8 cellular contexts compared by ENCODE assay signal in the genomic region with DNA sequence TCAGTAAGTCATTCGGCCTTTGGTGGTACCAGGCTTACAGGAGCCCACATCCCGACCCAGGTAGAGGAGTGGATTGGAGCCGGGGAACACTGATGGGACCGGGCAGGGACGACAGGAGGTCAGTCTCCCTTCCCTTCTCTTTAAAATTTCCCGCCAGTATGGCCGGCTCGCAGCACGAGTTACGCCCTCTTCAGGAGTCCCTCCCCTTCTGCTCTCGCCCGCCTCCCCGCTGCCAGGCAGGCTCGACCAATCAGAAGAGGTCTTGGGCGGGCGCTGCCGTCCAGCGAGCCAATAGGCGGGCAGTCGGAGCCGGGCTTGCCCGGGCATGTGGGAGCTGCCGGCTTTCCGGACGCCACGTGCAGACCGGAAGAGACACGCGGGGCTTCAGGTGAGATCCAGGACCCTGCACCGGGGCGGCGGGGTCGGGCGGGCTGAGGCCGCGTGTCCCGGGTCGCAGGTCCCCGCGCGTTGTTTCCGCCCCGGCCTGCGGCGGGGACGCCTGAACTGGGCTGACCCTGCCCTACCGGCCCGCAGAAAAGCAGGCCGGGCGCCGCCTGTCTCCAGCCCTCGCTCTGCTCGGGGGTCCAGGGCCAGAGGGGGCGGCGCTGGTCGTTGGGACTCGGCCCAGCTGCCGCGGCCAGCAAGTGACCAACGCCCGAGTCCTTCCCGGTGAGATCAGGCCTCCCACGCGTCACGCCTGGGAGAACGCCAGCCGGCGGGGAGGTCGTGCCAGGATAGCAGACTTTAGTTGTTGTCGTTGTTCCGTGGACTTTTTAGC. TPM values are rescaled to one million over a fixed set of nuclear protein-coding genes. Genes with fewer than 3 reads are reported as not detected.
DNase-seq lines count a peak whose midpoint lies in the region; ATAC-seq, FAIRE-seq and TF ChIP-seq lines count a peak whose summit lies in the region.

A gene with protein sequence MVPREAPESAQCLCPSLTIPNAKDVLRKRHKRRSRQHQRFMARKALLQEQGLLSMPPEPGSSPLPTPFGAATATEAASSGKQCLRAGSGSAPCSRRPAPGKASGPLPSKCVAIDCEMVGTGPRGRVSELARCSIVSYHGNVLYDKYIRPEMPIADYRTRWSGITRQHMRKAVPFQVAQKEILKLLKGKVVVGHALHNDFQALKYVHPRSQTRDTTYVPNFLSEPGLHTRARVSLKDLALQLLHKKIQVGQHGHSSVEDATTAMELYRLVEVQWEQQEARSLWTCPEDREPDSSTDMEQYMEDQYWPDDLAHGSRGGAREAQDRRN (plus strand): TSS at position 346 of the 778 bp plus-strand sequence. CDS start 4,870 bp downstream, outside the sequence.

- no peaks in the 10 kb centered on the region for H3K27me3 ChIP-seq in Caco-2 (replicated peaks; ENCODE audit: control insufficient read depth, insufficient read depth, low read length)

- H3K9me3 ChIP-seq in Caco-2: no peaks in the 10 kb centered on the region

- DNase-seq in Caco-2: peak; percentile 95 to 97
- DNase-seq in HTR-8/SVneo (ENCODE audit: insufficient read length, low spot score): peak; percentile 96
- DNase-seq in NOMO-1 treated with DMSO at 0.1 percent for 48 hours (lab: John Stamatoyannopoulos, UW; ENCODE audit: unreplicated experiment): peak; percentile 93
- DNase-seq in effector memory CD8-positive, alpha-beta T cell: peak; percentile 94 to 96 (median 95)
- DNase-seq in memory B cell (ENCODE audit: low spot score in 2 of 2): peak; percentile 94
- peak; percentile 90 for DNase-seq in stimulated activated CD8-positive, alpha-beta memory T cell treated with anti-CD3 and anti-CD28 coated beads, Interleukin-12 subunit alpha, Interleukin-12 subunit beta, amount 100 ng/mL, for 1 hour (ENCODE audit: low read depth)

- H3K4me3 Mint-ChIP-seq in Caco-2 (ENCODE audit: unreplicated experiment) (peak within 1 kb of the TSS; percentile 91), memory B cell (peak within 1 kb of the TSS; percentile 90)
- H3K4me3 Mint-ChIP-seq in effector memory CD8-positive, alpha-beta T cell: peak within 1 kb of the TSS; percentile 83 to 92

- peak in 1 of 2 experiments; percentile 7 for TF ChIP-seq CTCF in Caco-2 (IDR thresholded peaks at IDR 0.05; ENCODE audit: insufficient read depth in 1 of 2, low read depth in 1 of 2, low read length in 1 of 2, severe bottlenecking in 1 of 2, unreplicated experiment in 1 of 2)

- H3K4me1 ChIP-seq in Caco-2: peaks cover 7% of the 10 kb centered on the region; the same call in 1 of the 2 replicates

- POLR2A ChIA-PET in Caco-2 (lab: Charles Lee): interaction anchor here (0.6 to 2.0 kb wide), 3 partner anchors 17 to 154 kb away, joined by 3 to 14 read pairs (median 3); a partner anchor contains a TSS
- POLR2A ChIA-PET in activated CD8-positive, alpha-beta memory T cell treated with anti-CD3 and anti-CD28 coated beads for 36 hours (lab: Charles Lee): interaction anchor here (2.1 kb wide), 1 partner anchor 17 kb away, joined by 18 read pairs; a partner anchor contains a TSS

- CTCF ChIA-PET in Caco-2 (lab: Charles Lee): interaction anchor here (0.6 to 0.8 kb wide), 2 partner anchors 17 to 1013 kb away, joined by 3 read pairs; a partner anchor contains a TSS
- CTCF ChIA-PET in activated CD8-positive, alpha-beta memory T cell treated with anti-CD3 and anti-CD28 coated beads for 36 hours (lab: Charles Lee): interaction anchor here (1.4 kb wide), 1 partner anchor 15 kb away, joined by 4 read pairs; no protein-coding TSS in a partner anchor

- peak within 1 kb of the TSS; percentile 92 for H3K4me3 ChIP-seq in Caco-2 (ENCODE audit: low read depth, low read length)

- no peaks in the 10 kb centered on the region for H3K27me3 Mint-ChIP-seq in Caco-2 (ENCODE audit: insufficient read depth, unreplicated experiment)
- H3K27me3 Mint-ChIP-seq in effector memory CD8-positive, alpha-beta T cell: peaks cover 15 to 21% of the 10 kb centered on the region in 2 donors
- H3K27me3 Mint-ChIP-seq in memory B cell: peaks cover 3% of the 10 kb centered on the region

- no peaks in the 10 kb centered on the region for H3K36me3 ChIP-seq in Caco-2 (ENCODE audit: control insufficient read depth, insufficient read depth, low read length)

- intact Hi-C loops in Caco-2 (cut with micrococcal nuclease; ENCODE audit: unreplicated experiment): loop anchor here (1.0 kb wide), 1 partner anchor 17 kb away; no protein-coding TSS in a partner anchor

- no TSS peak for BruUV-seq in Caco-2 (replicated peaks; lab: Mats Ljungman, UMichigan)

- H3K4me1 Mint-ChIP-seq in Caco-2 (ENCODE audit: low read depth, unreplicated experiment) (peaks cover 24% of the 10 kb centered on the region), memory B cell (peaks cover 28% of the 10 kb centered on the region)
- H3K4me1 Mint-ChIP-seq in effector memory CD8-positive, alpha-beta T cell (ENCODE audit: low read depth in 2 of 2): peaks cover 33 to 39% of the 10 kb centered on the region in 2 donors

- FAIRE-seq in HTR-8/SVneo (lab: Jason Lieb, UNC): no peak

- ATAC-seq in GM21381 (IDR thresholded peaks at IDR 0.05; ENCODE audit: unreplicated experiment) (peak; percentile 92), memory B cell (ENCODE audit: low read depth) (peak; percentile 95)
- peak; percentile 92 for ATAC-seq in effector memory CD8-positive, alpha-beta T cell (replicated peaks)

- H3K27ac Mint-ChIP-seq in Caco-2 (ENCODE audit: unreplicated experiment): peak within 1 kb of the TSS; percentile 89
- peak within 1 kb of the TSS; percentile 94 to 98 for H3K27ac Mint-ChIP-seq in effector memory CD8-positive, alpha-beta T cell
- peak within 1 kb of the TSS; percentile 93 for H3K27ac Mint-ChIP-seq in memory B cell

- no peaks in the 10 kb centered on the region for H3K9me3 Mint-ChIP-seq in Caco-2 (ENCODE audit: unreplicated experiment)
- H3K9me3 Mint-ChIP-seq in effector memory CD8-positive, alpha-beta T cell: no peaks in the 10 kb centered on the region
- no peaks in the 10 kb centered on the region for H3K9me3 Mint-ChIP-seq in memory B cell

- H3K36me3 Mint-ChIP-seq in Caco-2 (ENCODE audit: insufficient read depth, unreplicated experiment): peaks cover 34% of the 10 kb centered on the region
- H3K36me3 Mint-ChIP-seq in effector memory CD8-positive, alpha-beta T cell (ENCODE audit: insufficient read depth): peaks cover 11% of the 10 kb centered on the region
- H3K36me3 Mint-ChIP-seq in memory B cell: no peaks in the 10 kb centered on the region

RNA-seq across cellular contexts. Expression of the gene that starts here (rescaled TPM):
- total RNA-seq in Caco-2 (2022): 28.7 and 33.2 TPM in 2 replicates
- 10 to 100 TPM; 92.9 to 94.3 TPM for total RNA-seq in activated CD8-positive, alpha-beta memory T cell treated with anti-CD3 and anti-CD28 coated beads for 36 hours

Comparison
In these comparisons a context has a peak if more than half of its experiments do, and no peak if none do; other contexts are left out.
1. Peak in every context shown above with its lines: DNase-seq, ATAC-seq and H3K4me3 ChIP-seq.